Comparison of ENCODE assay signal across 1 cellular context in genomic region chr11:119106564-119107537, GRCh38.
TF ChIP-seq lines count a peak whose summit lies in the region.

Gene C2CD2L, plus strand, starts transcription at chr11:119107344. Its CDS starts 398 bp downstream, at chr11:119107742.

TF ChIP-seq in K562, 482 proteins besides CTCF, POLR2A, EP300 and RAD21 (continued from another document and continues in another):
- TF ChIP-seq MGA (IDR thresholded peaks at IDR 0.05) (peak; percentile 87), DDX20 (tag; IDR thresholded peaks at IDR 0.05; ENCODE audit: low read depth) (no peak), HDAC1 (IDR thresholded peaks at IDR 0.05) (peak in 1 of 2 experiments; percentile 43; a peak in 2 of 4 replicates), LARP7 (IDR thresholded peaks at IDR 0.05) (no peak), HMGN3 (IDR thresholded peaks at IDR 0.05; ENCODE audit: borderline replicate concordance, extremely low read depth, insufficient read length, low read depth, low read length) (peak; percentile 71), SMC3 (conservative IDR thresholded peaks at IDR 0.05; ENCODE audit: insufficient read depth, low read depth, low read length) (no peak), ZBTB9 (CRISPR knock-in tag; IDR thresholded peaks at IDR 0.05) (peak; percentile 64; the same call in 1 of the 2 replicates), RBFOX2 (IDR thresholded peaks at IDR 0.05; ENCODE audit: low read depth, low read length) (peak; percentile 85), TFAP4 (CRISPR knock-in tag; IDR thresholded peaks at IDR 0.05; ENCODE audit: borderline replicate concordance) (peak; percentile 72), BCOR (IDR thresholded peaks at IDR 0.05) (0 out of 2 replicates have a peak, but pooled peaks have one; percentile 19), MYC (IDR thresholded peaks at IDR 0.05; ENCODE audit: low read depth, low read length) (peak; percentile 77; the same call in 1 of the 2 replicates), MYC (CRISPR knock-in tag; IDR thresholded peaks at IDR 0.05; ENCODE audit: borderline replicate concordance, low read depth) (no peak), ZNF175 (CRISPR knock-in tag; IDR thresholded peaks at IDR 0.05; ENCODE audit: low read depth) (peak; percentile 60; the same call in 1 of the 2 replicates), ZNF12 (CRISPR knock-in tag; IDR thresholded peaks at IDR 0.05) (0 out of 2 replicates have a peak, but pooled peaks have one; percentile 27), GTF2E2 (tag; IDR thresholded peaks at IDR 0.05) (peak; percentile 44; the same call in 1 of the 2 replicates), MECOM (CRISPR knock-in tag; IDR thresholded peaks at IDR 0.05) (0 out of 2 replicates have a peak, but pooled peaks have one; percentile 23), GABPB1 (CRISPR knock-in tag; IDR thresholded peaks at IDR 0.05) (peak; percentile 66), SETDB1 (IDR thresholded peaks at IDR 0.05; ENCODE audit: low read length) (no peak), ARNT (IDR thresholded peaks at IDR 0.05) (peak in 1 of 2 experiments; percentile 75; a peak in 1 of 4 replicates), OTX1 (CRISPR knock-in tag; IDR thresholded peaks at IDR 0.05) (0 out of 2 replicates have a peak, but pooled peaks have one; percentile 33), SAP30 (IDR thresholded peaks at IDR 0.05; ENCODE audit: borderline replicate concordance, insufficient read depth, low read depth, low read length, poor library complexity, severe bottlenecking) (peak; percentile 12), E2F4 (CRISPR knock-in tag; IDR thresholded peaks at IDR 0.05; ENCODE audit: low read depth) (no peak), ATF7 (IDR thresholded peaks at IDR 0.05) (peak; percentile 84), NUFIP1 (IDR thresholded peaks at IDR 0.05; ENCODE audit: partially characterized antibody) (no peak), KLF6 (CRISPR knock-in tag; IDR thresholded peaks at IDR 0.05; ENCODE audit: borderline replicate concordance) (peak; percentile 33; the same call in 1 of the 2 replicates), TAF9B (IDR thresholded peaks at IDR 0.05; ENCODE audit: partially characterized antibody) (no peak), POLR2H (tag; IDR thresholded peaks at IDR 0.05; ENCODE audit: low read depth) (peak; percentile 82), ZNF76 (CRISPR knock-in tag; IDR thresholded peaks at IDR 0.05; ENCODE audit: borderline replicate concordance) (0 out of 2 replicates have a peak, but pooled peaks have one; percentile 32), SMARCE1 (IDR thresholded peaks at IDR 0.05) (peak; percentile 74)
- TF ChIP-seq, protein P1, sequence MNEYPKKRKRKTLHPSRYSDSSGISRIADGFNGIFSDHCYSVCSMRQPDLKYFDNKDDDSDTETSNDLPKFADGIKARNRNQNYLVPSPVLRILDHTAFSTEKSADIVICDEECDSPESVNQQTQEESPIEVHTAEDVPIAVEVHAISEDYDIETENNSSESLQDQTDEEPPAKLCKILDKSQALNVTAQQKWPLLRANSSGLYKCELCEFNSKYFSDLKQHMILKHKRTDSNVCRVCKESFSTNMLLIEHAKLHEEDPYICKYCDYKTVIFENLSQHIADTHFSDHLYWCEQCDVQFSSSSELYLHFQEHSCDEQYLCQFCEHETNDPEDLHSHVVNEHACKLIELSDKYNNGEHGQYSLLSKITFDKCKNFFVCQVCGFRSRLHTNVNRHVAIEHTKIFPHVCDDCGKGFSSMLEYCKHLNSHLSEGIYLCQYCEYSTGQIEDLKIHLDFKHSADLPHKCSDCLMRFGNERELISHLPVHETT (CRISPR knock-in tag; conservative IDR thresholded peaks at IDR 0.05 in 1 of 2, IDR thresholded peaks at IDR 0.05 in 1 of 2): peak in 1 of 2 experiments; percentile 75; a peak in 2 of 4 replicates
- TF ChIP-seq, protein P2, sequence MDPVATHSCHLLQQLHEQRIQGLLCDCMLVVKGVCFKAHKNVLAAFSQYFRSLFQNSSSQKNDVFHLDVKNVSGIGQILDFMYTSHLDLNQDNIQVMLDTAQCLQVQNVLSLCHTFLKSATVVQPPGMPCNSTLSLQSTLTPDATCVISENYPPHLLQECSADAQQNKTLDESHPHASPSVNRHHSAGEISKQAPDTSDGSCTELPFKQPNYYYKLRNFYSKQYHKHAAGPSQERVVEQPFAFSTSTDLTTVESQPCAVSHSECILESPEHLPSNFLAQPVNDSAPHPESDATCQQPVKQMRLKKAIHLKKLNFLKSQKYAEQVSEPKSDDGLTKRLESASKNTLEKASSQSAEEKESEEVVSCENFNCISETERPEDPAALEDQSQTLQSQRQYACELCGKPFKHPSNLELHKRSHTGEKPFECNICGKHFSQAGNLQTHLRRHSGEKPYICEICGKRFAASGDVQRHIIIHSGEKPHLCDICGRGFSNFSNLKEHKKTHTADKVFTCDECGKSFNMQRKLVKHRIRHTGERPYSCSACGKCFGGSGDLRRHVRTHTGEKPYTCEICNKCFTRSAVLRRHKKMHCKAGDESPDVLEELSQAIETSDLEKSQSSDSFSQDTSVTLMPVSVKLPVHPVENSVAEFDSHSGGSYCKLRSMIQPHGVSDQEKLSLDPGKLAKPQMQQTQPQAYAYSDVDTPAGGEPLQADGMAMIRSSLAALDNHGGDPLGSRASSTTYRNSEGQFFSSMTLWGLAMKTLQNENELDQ (CRISPR knock-in tag; IDR thresholded peaks at IDR 0.05; ENCODE audit: borderline replicate concordance): 0 out of 2 replicates have a peak, but pooled peaks have one; percentile 60
- TF ChIP-seq, protein P3, sequence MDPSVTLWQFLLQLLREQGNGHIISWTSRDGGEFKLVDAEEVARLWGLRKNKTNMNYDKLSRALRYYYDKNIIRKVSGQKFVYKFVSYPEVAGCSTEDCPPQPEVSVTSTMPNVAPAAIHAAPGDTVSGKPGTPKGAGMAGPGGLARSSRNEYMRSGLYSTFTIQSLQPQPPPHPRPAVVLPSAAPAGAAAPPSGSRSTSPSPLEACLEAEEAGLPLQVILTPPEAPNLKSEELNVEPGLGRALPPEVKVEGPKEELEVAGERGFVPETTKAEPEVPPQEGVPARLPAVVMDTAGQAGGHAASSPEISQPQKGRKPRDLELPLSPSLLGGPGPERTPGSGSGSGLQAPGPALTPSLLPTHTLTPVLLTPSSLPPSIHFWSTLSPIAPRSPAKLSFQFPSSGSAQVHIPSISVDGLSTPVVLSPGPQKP (CRISPR knock-in tag; IDR thresholded peaks at IDR 0.05): no peak
